ENCODE assay signal across 1 cellular context in the genomic region with DNA sequence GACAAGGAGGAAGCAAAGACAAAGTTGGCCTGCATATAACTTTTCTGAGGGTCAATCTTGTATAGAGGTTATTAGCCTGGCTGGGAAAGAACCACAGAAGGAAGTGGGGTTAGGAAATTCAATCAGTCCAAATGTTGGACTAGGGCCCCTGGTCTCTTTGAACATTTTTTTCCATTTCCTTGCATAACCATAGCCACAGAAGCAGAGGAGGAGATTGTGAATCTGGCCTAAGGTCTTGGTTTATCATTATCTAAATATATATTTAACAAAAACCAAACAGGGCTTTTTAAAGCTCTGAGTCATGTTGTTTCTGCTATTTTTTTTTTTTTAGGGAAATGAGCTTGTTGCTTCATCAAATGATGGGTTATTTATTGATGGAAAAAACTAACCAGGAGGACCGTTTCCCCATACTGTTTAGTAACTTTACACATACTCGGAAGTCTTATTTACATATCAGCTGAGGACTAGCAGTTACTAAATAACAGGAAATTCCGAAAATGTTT.
TF ChIP-seq lines count a peak whose summit lies in the region.

No MANE protein-coding gene starts in this region.

TF ChIP-seq in HepG2, 621 proteins besides CTCF, POLR2A, EP300 and RAD21 (continued from another document):
- TF ChIP-seq, protein P1, sequence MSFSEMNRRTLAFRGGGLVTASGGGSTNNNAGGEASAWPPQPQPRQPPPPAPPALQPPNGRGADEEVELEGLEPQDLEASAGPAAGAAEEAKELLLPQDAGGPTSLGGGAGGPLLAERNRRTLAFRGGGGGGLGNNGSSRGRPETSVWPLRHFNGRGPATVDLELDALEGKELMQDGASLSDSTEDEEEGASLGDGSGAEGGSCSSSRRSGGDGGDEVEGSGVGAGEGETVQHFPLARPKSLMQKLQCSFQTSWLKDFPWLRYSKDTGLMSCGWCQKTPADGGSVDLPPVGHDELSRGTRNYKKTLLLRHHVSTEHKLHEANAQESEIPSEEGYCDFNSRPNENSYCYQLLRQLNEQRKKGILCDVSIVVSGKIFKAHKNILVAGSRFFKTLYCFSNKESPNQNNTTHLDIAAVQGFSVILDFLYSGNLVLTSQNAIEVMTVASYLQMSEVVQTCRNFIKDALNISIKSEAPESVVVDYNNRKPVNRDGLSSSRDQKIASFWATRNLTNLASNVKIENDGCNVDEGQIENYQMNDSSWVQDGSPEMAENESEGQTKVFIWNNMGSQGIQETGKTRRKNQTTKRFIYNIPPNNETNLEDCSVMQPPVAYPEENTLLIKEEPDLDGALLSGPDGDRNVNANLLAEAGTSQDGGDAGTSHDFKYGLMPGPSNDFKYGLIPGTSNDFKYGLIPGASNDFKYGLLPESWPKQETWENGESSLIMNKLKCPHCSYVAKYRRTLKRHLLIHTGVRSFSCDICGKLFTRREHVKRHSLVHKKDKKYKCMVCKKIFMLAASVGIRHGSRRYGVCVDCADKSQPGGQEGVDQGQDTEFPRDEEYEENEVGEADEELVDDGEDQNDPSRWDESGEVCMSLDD (CRISPR knock-in tag; IDR thresholded peaks at IDR 0.05; ENCODE audit: borderline replicate concordance): no peak
- TF ChIP-seq MXI1 (IDR thresholded peaks at IDR 0.05; ENCODE audit: borderline replicate concordance, low read depth, low read length): no peak
- TF ChIP-seq NR1H2 (CRISPR knock-in tag; IDR thresholded peaks at IDR 0.05; ENCODE audit: borderline replicate concordance, low read depth): no peak
- TF ChIP-seq ZNF75D (CRISPR knock-in tag; IDR thresholded peaks at IDR 0.05; ENCODE audit: borderline replicate concordance): no peak
- TF ChIP-seq ZNF20 (CRISPR knock-in tag; IDR thresholded peaks at IDR 0.05): no peak
- TF ChIP-seq ZNF136 (CRISPR knock-in tag; IDR thresholded peaks at IDR 0.05; ENCODE audit: low read depth): no peak
- TF ChIP-seq GLMP (CRISPR knock-in tag; IDR thresholded peaks at IDR 0.05; ENCODE audit: borderline replicate concordance): no peak
- peak; percentile 69; the same call in 1 of the 2 replicates for TF ChIP-seq ETV5 (CRISPR knock-in tag; IDR thresholded peaks at IDR 0.05; ENCODE audit: borderline replicate concordance)
- TF ChIP-seq ZNF737 (CRISPR knock-in tag; IDR thresholded peaks at IDR 0.05; ENCODE audit: borderline replicate concordance): no peak
- TF ChIP-seq ZNF333 (CRISPR knock-in tag; IDR thresholded peaks at IDR 0.05; ENCODE audit: borderline replicate concordance): no peak
- peak; percentile 41; the same call in 1 of the 2 replicates for TF ChIP-seq FOXK1 (CRISPR knock-in tag; IDR thresholded peaks at IDR 0.05; ENCODE audit: borderline replicate concordance, low read depth)
- no peak for TF ChIP-seq ZNF225 (CRISPR knock-in tag; IDR thresholded peaks at IDR 0.05)
- TF ChIP-seq, protein P2, sequence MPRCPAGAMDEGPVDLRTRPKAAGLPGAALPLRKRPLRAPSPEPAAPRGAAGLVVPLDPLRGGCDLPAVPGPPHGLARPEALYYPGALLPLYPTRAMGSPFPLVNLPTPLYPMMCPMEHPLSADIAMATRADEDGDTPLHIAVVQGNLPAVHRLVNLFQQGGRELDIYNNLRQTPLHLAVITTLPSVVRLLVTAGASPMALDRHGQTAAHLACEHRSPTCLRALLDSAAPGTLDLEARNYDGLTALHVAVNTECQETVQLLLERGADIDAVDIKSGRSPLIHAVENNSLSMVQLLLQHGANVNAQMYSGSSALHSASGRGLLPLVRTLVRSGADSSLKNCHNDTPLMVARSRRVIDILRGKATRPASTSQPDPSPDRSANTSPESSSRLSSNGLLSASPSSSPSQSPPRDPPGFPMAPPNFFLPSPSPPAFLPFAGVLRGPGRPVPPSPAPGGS (CRISPR knock-in tag; IDR thresholded peaks at IDR 0.05): no peak
- no peak for TF ChIP-seq CSRNP1 (CRISPR knock-in tag; IDR thresholded peaks at IDR 0.05)
- no peak for TF ChIP-seq BHLHE40 (IDR thresholded peaks at IDR 0.05; ENCODE audit: low read length)
- TF ChIP-seq, protein P3, sequence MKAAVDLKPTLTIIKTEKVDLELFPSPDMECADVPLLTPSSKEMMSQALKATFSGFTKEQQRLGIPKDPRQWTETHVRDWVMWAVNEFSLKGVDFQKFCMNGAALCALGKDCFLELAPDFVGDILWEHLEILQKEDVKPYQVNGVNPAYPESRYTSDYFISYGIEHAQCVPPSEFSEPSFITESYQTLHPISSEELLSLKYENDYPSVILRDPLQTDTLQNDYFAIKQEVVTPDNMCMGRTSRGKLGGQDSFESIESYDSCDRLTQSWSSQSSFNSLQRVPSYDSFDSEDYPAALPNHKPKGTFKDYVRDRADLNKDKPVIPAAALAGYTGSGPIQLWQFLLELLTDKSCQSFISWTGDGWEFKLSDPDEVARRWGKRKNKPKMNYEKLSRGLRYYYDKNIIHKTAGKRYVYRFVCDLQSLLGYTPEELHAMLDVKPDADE (CRISPR knock-in tag; IDR thresholded peaks at IDR 0.05): no peak
- TF ChIP-seq ESRRA (CRISPR knock-in tag; IDR thresholded peaks at IDR 0.05; ENCODE audit: low read depth): no peak
- 0 out of 2 replicates have a peak, but pooled peaks have one; percentile 18 for TF ChIP-seq HOMEZ (CRISPR knock-in tag; IDR thresholded peaks at IDR 0.05; ENCODE audit: low read depth)
- TF ChIP-seq, protein P4, sequence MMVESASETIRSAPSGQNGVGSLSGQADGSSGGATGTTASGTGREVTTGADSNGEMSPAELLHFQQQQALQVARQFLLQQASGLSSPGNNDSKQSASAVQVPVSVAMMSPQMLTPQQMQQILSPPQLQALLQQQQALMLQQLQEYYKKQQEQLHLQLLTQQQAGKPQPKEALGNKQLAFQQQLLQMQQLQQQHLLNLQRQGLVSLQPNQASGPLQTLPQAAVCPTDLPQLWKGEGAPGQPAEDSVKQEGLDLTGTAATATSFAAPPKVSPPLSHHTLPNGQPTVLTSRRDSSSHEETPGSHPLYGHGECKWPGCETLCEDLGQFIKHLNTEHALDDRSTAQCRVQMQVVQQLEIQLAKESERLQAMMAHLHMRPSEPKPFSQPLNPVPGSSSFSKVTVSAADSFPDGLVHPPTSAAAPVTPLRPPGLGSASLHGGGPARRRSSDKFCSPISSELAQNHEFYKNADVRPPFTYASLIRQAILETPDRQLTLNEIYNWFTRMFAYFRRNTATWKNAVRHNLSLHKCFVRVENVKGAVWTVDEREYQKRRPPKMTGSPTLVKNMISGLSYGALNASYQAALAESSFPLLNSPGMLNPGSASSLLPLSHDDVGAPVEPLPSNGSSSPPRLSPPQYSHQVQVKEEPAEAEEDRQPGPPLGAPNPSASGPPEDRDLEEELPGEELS (CRISPR knock-in tag; IDR thresholded peaks at IDR 0.05): peak; percentile 76; the same call in 1 of the 2 replicates
- no peak for TF ChIP-seq RFX1 (IDR thresholded peaks at IDR 0.05)
- TF ChIP-seq PRMT3 (CRISPR knock-in tag; IDR thresholded peaks at IDR 0.05; ENCODE audit: borderline replicate concordance, low read depth): no peak
- TF ChIP-seq ZNF124 (CRISPR knock-in tag; IDR thresholded peaks at IDR 0.05): no peak
- TF ChIP-seq ZGPAT (CRISPR knock-in tag; IDR thresholded peaks at IDR 0.05): 0 out of 2 replicates have a peak, but pooled peaks have one; percentile 29
